Comparison of ENCODE assay signal across 8 cellular contexts in genomic region chr4:82798168-82799005, GRCh38. TPM values are rescaled to one million over a fixed set of nuclear protein-coding genes. Genes with fewer than 3 reads are reported as not detected.
A peak's percentile ranks its signal among the peaks of the same experiment; 100 is the strongest.
DNase-seq lines count a peak whose midpoint lies in the region; ATAC-seq, FAIRE-seq and TF ChIP-seq lines count a peak whose summit lies in the region.

SCD5 (minus strand) TSS chr4:82798796; CDS start chr4:82798537, 259 bp downstream.

- peaks cover 9% of the 10 kb centered on the region for H3K4me1 ChIP-seq in GM12878 (ENCODE audit: control insufficient read depth, insufficient read depth, low read length)

- POLR2A ChIA-PET in GM12878 (lab: Charles Lee), result interaction anchor here (0.6 to 1.0 kb wide), 2 partner anchors 22 to 79 kb away, joined by 4 read pairs; no protein-coding TSS in a partner anchor

- DNase-seq in G401 (ENCODE audit: low spot score) (peak; percentile 90), GOT3 (lab: John Stamatoyannopoulos, UW) (peak; percentile 6), LHCN-M2 (ENCODE audit: low read depth) (peak; percentile 85), T-helper 1 cell (peak in 4 of 5 donors; percentile 26 to 68 (median 38)), GM12878 (ENCODE audit: low read depth, low spot score) (no peak), hypothalamus (lab: John Stamatoyannopoulos, UW) (peak; percentile 36 to 90 (median 79)), retina (peak; percentile 95), OCI-M2 (lab: John Stamatoyannopoulos, UW; ENCODE audit: unreplicated experiment) (no peak)

- peak within 1 kb of the TSS; percentile 84 for H3K4me3 ChIP-seq in GM12878

- H3K79me2 ChIP-seq in GM12878 (ENCODE audit: control insufficient read depth, insufficient read depth, low read length), result no peaks in the 10 kb centered on the region

- WGBS in GM12878 (ENCODE audit: insufficient coverage, insufficient replicate concordance, low lambda C conversion rate, missing lambda C conversion rate), result 7% methylated on average over 75 of the region's 94 CpGs

- TF ChIP-seq CTCF in GM12878 (IDR thresholded peaks at IDR 0.05 in 2 of 3, conservative IDR thresholded peaks at IDR 0.05 in 1 of 3; ENCODE audit: control insufficient read depth in 2 of 3, extremely low read depth in 1 of 3, insufficient read depth in 1 of 3, low read depth in 3 of 3, low read length in 3 of 3), result no peak

- CTCF ChIA-PET in GM12878 (lab: Yijun Ruan, JAX), result interaction anchor here (0.6 to 1.7 kb wide), 8 partner anchors 17 to 505 kb away, joined by 3 to 6 read pairs (median 3); no protein-coding TSS in a partner anchor

- H3K36me3 ChIP-seq in GM12878 (ENCODE audit: control insufficient read depth in 2 of 2, insufficient read depth in 2 of 2, low read length in 1 of 2), result no peaks in the 10 kb centered on the region

- RAD21 ChIA-PET in GM12878 (lab: Charles Lee; ENCODE audit: unreplicated experiment), result interaction anchor here (0.7 to 2.3 kb wide), 5 partner anchors 13 to 1091 kb away, joined by 3 to 7 read pairs (median 3); no protein-coding TSS in a partner anchor

- no peak for TF ChIP-seq EP300 in GM12878 (IDR thresholded peaks at IDR 0.05; ENCODE audit: borderline replicate concordance in 1 of 2, control insufficient read depth in 1 of 2, low read depth in 2 of 2, low read length in 2 of 2)

- in situ Hi-C loops in G401 (cut with HindIII; ENCODE audit: low sequenced_read_pairs), result no loop called here
- in situ Hi-C loops in GM12878 (cut with MboI), result no loop called here

- no peaks in the 10 kb centered on the region for H3K9me3 ChIP-seq in GM12878 (replicated peaks; ENCODE audit: control insufficient read depth, insufficient read depth, low read length)

- no peaks in the 10 kb centered on the region for H3K27me3 ChIP-seq in GM12878 (replicated peaks in 1 of 2; ENCODE audit: control insufficient read depth in 2 of 2, insufficient read depth in 2 of 2, low read length in 1 of 2)

- peak within 1 kb of the TSS; percentile 98 for H3K4me2 ChIP-seq in GM12878 (ENCODE audit: control insufficient read depth, insufficient read depth)

- ATAC-seq in GM12878, result peak; percentile 96

- BruUV-seq in GM12878 (replicated peaks; lab: Mats Ljungman, UMichigan), result no TSS peak

- H2AFZ ChIP-seq in GM12878 (ENCODE audit: control insufficient read depth, low read depth, low read length), result peak within 1 kb of the TSS; percentile 77

- SMC1A ChIA-PET in GM12878 (lab: Charles Lee; ENCODE audit: uncharacterized antibody, unreplicated experiment), result interaction anchor here (0.7 to 2.7 kb wide), 3 partner anchors 13 to 213 kb away, joined by 3 to 13 read pairs (median 3); no protein-coding TSS in a partner anchor

- H3K27ac ChIP-seq in GM12878 (ENCODE audit: control insufficient read depth, insufficient read depth), result no peak within 1 kb of the TSS; the same call in 1 of the 2 replicates

- peak; percentile 64 for TF ChIP-seq POLR2A in GM12878 (IDR thresholded peaks at IDR 0.05; ENCODE audit: low read depth, low read length)

- peak within 1 kb of the TSS; percentile 61 for H3K9ac ChIP-seq in GM12878 (ENCODE audit: control insufficient read depth, insufficient read depth, low read length)

- no peaks in the 10 kb centered on the region for H4K20me1 ChIP-seq in GM12878 (ENCODE audit: control insufficient read depth, insufficient read depth)

- FAIRE-seq in GM12878 (lab: Jason Lieb, UNC), result no peak

- intact Hi-C loops in GM12878 (cut with micrococcal nuclease; ENCODE audit: unreplicated experiment), result no loop called here

- no peak for TF ChIP-seq RAD21 in GM12878 (IDR thresholded peaks at IDR 0.05; ENCODE audit: insufficient read depth, low read depth, low read length)

TF ChIP-seq in GM12878, 131 proteins besides CTCF, POLR2A, EP300 and RAD21:
- no peak for TF ChIP-seq PAX8 (IDR thresholded peaks at IDR 0.05)
- TF ChIP-seq RUNX3 (IDR thresholded peaks at IDR 0.05; ENCODE audit: low read length), result no peak
- TF ChIP-seq, protein P1, sequence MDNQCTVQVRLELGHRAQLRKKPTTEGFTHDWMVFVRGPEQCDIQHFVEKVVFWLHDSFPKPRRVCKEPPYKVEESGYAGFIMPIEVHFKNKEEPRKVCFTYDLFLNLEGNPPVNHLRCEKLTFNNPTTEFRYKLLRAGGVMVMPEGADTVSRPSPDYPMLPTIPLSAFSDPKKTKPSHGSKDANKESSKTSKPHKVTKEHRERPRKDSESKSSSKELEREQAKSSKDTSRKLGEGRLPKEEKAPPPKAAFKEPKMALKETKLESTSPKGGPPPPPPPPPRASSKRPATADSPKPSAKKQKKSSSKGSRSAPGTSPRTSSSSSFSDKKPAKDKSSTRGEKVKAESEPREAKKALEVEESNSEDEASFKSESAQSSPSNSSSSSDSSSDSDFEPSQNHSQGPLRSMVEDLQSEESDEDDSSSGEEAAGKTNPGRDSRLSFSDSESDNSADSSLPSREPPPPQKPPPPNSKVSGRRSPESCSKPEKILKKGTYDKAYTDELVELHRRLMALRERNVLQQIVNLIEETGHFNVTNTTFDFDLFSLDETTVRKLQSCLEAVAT (IDR thresholded peaks at IDR 0.05), result no peak
- TF ChIP-seq TAF1 (IDR thresholded peaks at IDR 0.05; ENCODE audit: borderline replicate concordance, low read depth, low read length), result peak; percentile 27; the same call in 1 of the 2 replicates
- TF ChIP-seq CHD4 (IDR thresholded peaks at IDR 0.05), result no peak
- no peak for TF ChIP-seq SIX5 (IDR thresholded peaks at IDR 0.05; ENCODE audit: low read depth, low read length, severe bottlenecking)
- 0 out of 2 replicates have a peak, but pooled peaks have one; percentile 21 for TF ChIP-seq DPF2 (IDR thresholded peaks at IDR 0.05)
- no peak for TF ChIP-seq ZNF24 (IDR thresholded peaks at IDR 0.05)
- TF ChIP-seq IKZF1 (conservative IDR thresholded peaks at IDR 0.05), result peak; percentile 46
- peak in 1 of 2 experiments; percentile 54; a peak in 1 of 4 replicates for TF ChIP-seq BHLHE40 (IDR thresholded peaks at IDR 0.05; ENCODE audit: borderline replicate concordance in 1 of 2, low read depth in 2 of 2, low read length in 1 of 2)
- TF ChIP-seq MXI1 (IDR thresholded peaks at IDR 0.05; ENCODE audit: low read depth, low read length), result peak; percentile 54; the same call in 1 of the 2 replicates
- TF ChIP-seq RFX5 (IDR thresholded peaks at IDR 0.05; ENCODE audit: low read depth, low read length), result 0 out of 2 replicates have a peak, but pooled peaks have one; percentile 5
- peak; percentile 43; the same call in 1 of the 2 replicates for TF ChIP-seq RCOR1 (conservative IDR thresholded peaks at IDR 0.05; ENCODE audit: low read depth, low read length)
- peak; percentile 72 for TF ChIP-seq HDAC6 (IDR thresholded peaks at IDR 0.05; ENCODE audit: unreplicated experiment)

RNA-seq across cellular contexts. Expression of gene SCD5, which starts in this region (rescaled TPM):
- 10.1 and 10.2 TPM in 2 replicates for total RNA-seq in G401 (2014; rRNA removed; shearing (Covaris generic))
- total RNA-seq in LHCN-M2 (2014; rRNA removed), result 23.8 and 31.3 TPM in 2 replicates
- polyA plus RNA-seq in LHCN-M2 (2012), result 6.6 TPM
- total RNA-seq in GM12878 (2013; cell fraction: nucleolus; rRNA removed), result 6.5 and 7.1 TPM in 2 replicates
- 6.3 and 7.9 TPM in 2 replicates for total RNA-seq in GM12878 (2014; rRNA removed)
- 4.0 and 4.5 TPM in 2 replicates for total RNA-seq in GM12878 (2014; rRNA removed; fragmentation: Illumina TruSeq; extraction: Trizol)
- 5.7 and 6.2 TPM in 2 replicates for total RNA-seq in GM12878 (2021)
- 1.9 TPM for polyA plus RNA-seq in GM12878 (2011; ENCODE audit: low read depth)
- 14.6 and 15.0 TPM in 2 replicates for polyA plus RNA-seq in GM12878 (2011; rRNA removed)
- 17.8 and 19.1 TPM in 2 replicates for polyA plus RNA-seq in GM12878 (2011; cell fraction: cytosol; rRNA removed)
- polyA plus RNA-seq in GM12878 (2011; cell fraction: nucleus; rRNA removed), result 3.8 and 6.8 TPM in 2 replicates
- polyA plus RNA-seq in GM12878 (2012), result 3.6 and 3.8 TPM in 2 replicates
- polyA plus RNA-seq in GM12878 (2014; fragmentation: Illumina TruSeq; extraction: Trizol), result 4.8 and 5.9 TPM in 2 replicates
- 1 to 10 TPM; 2.4 to 3.5 TPM for polyA plus RNA-seq in GM12878 (2014; fragmentation: Nextera tagmentation; extraction: Ambion mirVana)
- 4.0 and 4.5 TPM in 2 replicates for polyA plus RNA-seq in GM12878 (2014; rRNA removed)
- polyA plus RNA-seq in GM12878 (2016; fragmentation: Nextera tagmentation; extraction: Ambion mirVana), result 1 to 10 TPM; 2.6 to 3.0 TPM
- polyA minus RNA-seq in GM12878 (2011; rRNA and poly(A)+ RNA removed), result 15.6 and 17.9 TPM in 2 replicates
- polyA minus RNA-seq in GM12878 (2011; cell fraction: cytosol; rRNA and poly(A)+ RNA removed), result 8.2 and 10.0 TPM in 2 replicates
- 4.8 and 10.9 TPM in 2 replicates for polyA minus RNA-seq in GM12878 (2011; cell fraction: nucleus; rRNA and poly(A)+ RNA removed)

Comparison
In these comparisons a context has a peak if more than half of its experiments do, and no peak if none do; other contexts are left out.
1. DNase-seq: peak in G401 (single experiment), GOT3 (single experiment), LHCN-M2 (single experiment), T-helper 1 cell (4 of 5), hypothalamus (51 of 51) and retina (single experiment); none in GM12878 (single experiment) and OCI-M2 (single experiment).